In the genomic region with DNA sequence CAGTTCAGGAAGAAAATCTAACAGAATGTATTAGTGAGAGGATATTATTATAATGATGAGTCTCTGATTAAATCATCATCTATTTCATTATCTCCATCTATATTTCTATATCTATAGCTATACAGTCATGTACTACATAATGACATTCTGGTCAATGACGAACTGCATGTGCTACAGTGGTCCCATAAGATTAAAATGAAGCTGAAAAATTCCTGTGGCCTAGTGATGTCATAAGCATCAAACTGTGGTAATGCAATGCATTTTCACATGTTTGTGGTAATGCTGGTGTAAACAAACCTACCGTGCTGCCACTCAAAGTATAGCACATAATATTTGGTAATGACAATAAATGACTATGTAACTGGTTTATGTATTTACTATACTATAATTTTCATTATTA, we compare ENCODE assay signal across 22 cellular contexts.
DNase-seq lines count a peak whose midpoint lies in the region; ATAC-seq, FAIRE-seq and TF ChIP-seq lines count a peak whose summit lies in the region.
"Had no signal": no experiment of that assay in that cellular context is flagged by ENCODE, and none has a peak within 500 bp of the region (broad histone marks: within the 10 kb centered on the region; RNA-seq: fewer than 3 reads in every experiment).

No MANE protein-coding gene starts in this region.

- TF ChIP-seq CTCF in brain microvascular endothelial cell (IDR thresholded peaks at IDR 0.05; ENCODE audit: low read depth, low read length, missing control alignments) (no peak), pancreas (IDR thresholded peaks at IDR 0.05) (no peak)

- WGBS in pancreas, 2 donors = 87 to 92% methylated on average over 2 of the region's 2 CpGs

- H3K27me3 Mint-ChIP-seq in T-cell = no peaks in the 10 kb centered on the region

- H3K4me3 ChIP-seq in brain microvascular endothelial cell (ENCODE audit: low read depth, low read length) = no peak overlapping the region
- H3K4me3 ChIP-seq in pancreas = no peak overlapping the region
- H3K4me3 ChIP-seq: A549, SJCRH30 had no signal

- intact Hi-C loops in pancreas (cut with DNase I) = no loop called here

- no peak overlapping the region for H3K4me3 Mint-ChIP-seq in T-cell

- no peak for FAIRE-seq in pancreas (lab: Jason Lieb, UNC)
- FAIRE-seq: A549 had no signal

- POLR2A ChIA-PET in T-cell (lab: Charles Lee) = no interaction called here

- in situ Hi-C loops in brain microvascular endothelial cell (cut with HindIII; ENCODE audit: low pct_ligation_motif_present, low sequenced_read_pairs) = no loop called here

- H3K9me3 ChIP-seq in pancreas = no peaks in the 10 kb centered on the region
- H3K9me3 ChIP-seq: A549, BE2C, SJCRH30 had no signal

- H3K27ac ChIP-seq in brain microvascular endothelial cell (no peak overlapping the region), pancreas (no peak overlapping the region)
- H3K27ac ChIP-seq: A549, SJCRH30 had no signal

- no peaks in the 10 kb centered on the region for H3K36me3 ChIP-seq in brain microvascular endothelial cell (replicated peaks)
- H3K36me3 ChIP-seq in pancreas = no peaks in the 10 kb centered on the region
- H3K36me3 ChIP-seq: BE2C, SJCRH30 had no signal

- CTCF ChIA-PET in T-cell (lab: Charles Lee) = no interaction called here

- no peak overlapping the region for H3K27ac Mint-ChIP-seq in T-cell

- no peaks in the 10 kb centered on the region for H3K4me1 ChIP-seq in pancreas
- H3K4me1 ChIP-seq: A549, BE2C, SJCRH30 had no signal

- ATAC-seq in T-cell (replicated peaks in 1 of 4) (no peak), pancreas (no peak)
- ATAC-seq: A549, Panc1 had no signal

- no peaks in the 10 kb centered on the region for H3K27me3 ChIP-seq in brain microvascular endothelial cell (replicated peaks)
- H3K27me3 ChIP-seq in pancreas = no peaks in the 10 kb centered on the region
- H3K27me3 ChIP-seq: BE2C, SJCRH30 had no signal

- no peaks in the 10 kb centered on the region for H3K36me3 Mint-ChIP-seq in T-cell

- peaks cover 7 to 16% (median 10%) of the 10 kb centered on the region in 3 donors for H3K9me3 Mint-ChIP-seq in T-cell

- DNase-seq in ELR (ENCODE audit: low read depth) (peak; percentile 3), SW480 (ENCODE audit: low spot score) (peak; percentile 13), brain microvascular endothelial cell (peak; percentile 36), foreskin melanocyte (peak; percentile 10), T-cell (no peak), GM03348 (ENCODE audit: low spot score) (no peak), RPMI8226 (no peak), pancreas (no peak)
- DNase-seq: BE2C, DMS53, GF-D8, H7, KBM-7, NCI-H1092, NCI-H1436, NCI-H187 treated with DMSO at 0.1 percent for 48 hours, NCI-H2107, NCI-H510A, NCI-H748 treated with DMSO at 0.1 percent for 48 hours, SJCRH30 had no signal

- no peaks in the 10 kb centered on the region for H3K4me1 Mint-ChIP-seq in T-cell

Comparison
In these comparisons a context has a peak if more than half of its experiments do, and no peak if none do; other contexts are left out.
1. DNase-seq: peak in ELR (single experiment), SW480 (single experiment), brain microvascular endothelial cell (single experiment) and foreskin melanocyte (single experiment); none in T-cell (0 of 34), GM03348 (single experiment), RPMI8226 (single experiment) and pancreas (0 of 6).